Comparison of ENCODE assay signal across 29 cellular contexts in genomic region chr19:27925202-27925601, GRCh38.
"Had no signal": no experiment of that assay in that cellular context is flagged by ENCODE, and none has a peak within 500 bp of the region (broad histone marks: within the 10 kb centered on the region; RNA-seq: fewer than 3 reads in every experiment).

No MANE protein-coding gene starts in this region.

- H3K4me2 ChIP-seq: hepatocyte had no signal

- H3K36me3 ChIP-seq: colonic mucosa, esophagus muscularis mucosa, esophagus squamous epithelium, gastrocnemius medialis, gastroesophageal sphincter, heart left ventricle, heart right ventricle had no signal

- ATAC-seq: effector memory CD8-positive, alpha-beta T cell; esophagus mucosa; foreskin keratinocyte; gastrocnemius medialis; gastroesophageal sphincter; heart left ventricle; heart right ventricle had no signal

- H3K9me3 ChIP-seq: colonic mucosa, esophagus muscularis mucosa, esophagus squamous epithelium, gastrocnemius medialis, gastroesophageal sphincter, heart left ventricle, heart right ventricle had no signal

- H3K27me3 ChIP-seq: colonic mucosa, esophagus muscularis mucosa, esophagus squamous epithelium, foreskin keratinocyte, gastrocnemius medialis, gastroesophageal sphincter, hepatocyte had no signal

- H3K4me1 ChIP-seq: colonic mucosa, esophagus muscularis mucosa, esophagus squamous epithelium, foreskin keratinocyte, gastrocnemius medialis, gastroesophageal sphincter, heart left ventricle, heart right ventricle had no signal

- H3K27ac ChIP-seq: colonic mucosa, coronary artery, dorsolateral prefrontal cortex, epithelial cell of prostate, esophagus muscularis mucosa, esophagus squamous epithelium, foreskin keratinocyte, gastrocnemius medialis, gastroesophageal sphincter, heart left ventricle, heart right ventricle, hepatocyte had no signal

- DNase-seq: colonic mucosa; cortex of kidney; dermis blood vessel endothelial cell; dorsolateral prefrontal cortex; effector CD4-positive, alpha-beta T cell; effector CD8-positive, alpha-beta T cell; effector memory CD4-positive, alpha-beta T cell; effector memory CD8-positive, alpha-beta T cell; endodermal cell; erythroblast; esophagus squamous epithelium; foreskin fibroblast; foreskin keratinocyte; foreskin melanocyte; gastrocnemius medialis; glutamatergic neuron; head of caudate nucleus; heart left ventricle; heart right ventricle had no signal

- FAIRE-seq: colon, endometrium, endothelial cell of umbilical vein, frontal cortex had no signal

- H3K4me3 ChIP-seq: colonic mucosa, coronary artery, dorsolateral prefrontal cortex, esophagus muscularis mucosa, esophagus squamous epithelium, gastrocnemius medialis, gastroesophageal sphincter, heart left ventricle, heart right ventricle, hepatocyte had no signal
